8 cellular contexts compared by ENCODE assay signal in genomic region chr13:27270594-27271520, GRCh38. TPM values are rescaled to one million over a fixed set of nuclear protein-coding genes. Genes with fewer than 3 reads are reported as not detected.
A peak's percentile ranks its signal among the peaks of the same experiment; 100 is the strongest.
DNase-seq lines count a peak whose midpoint lies in the region; ATAC-seq, FAIRE-seq and TF ChIP-seq lines count a peak whose summit lies in the region.

RASL11A (plus strand) TSS chr13:27270830; CDS start chr13:27270945, 115 bp downstream.

- no peaks in the 10 kb centered on the region for H4K20me1 ChIP-seq in endothelial cell of umbilical vein (replicated peaks; ENCODE audit: control insufficient read depth, extremely low read depth, insufficient read depth, low read length)

- TSS peak; percentile 42 for BruUV-seq in endothelial cell of umbilical vein (replicated peaks; lab: Mats Ljungman, UMichigan)

- DNase-seq in NOMO-1 (lab: John Stamatoyannopoulos, UW; ENCODE audit: unreplicated experiment in 2 of 2): peak; percentile 76 to 80
- DNase-seq in activated T-cell treated with anti-CD3 and anti-CD28 coated beads for 24 hours (ENCODE audit: low read depth): peak; percentile 61
- peak; percentile 87 for DNase-seq in endothelial cell of umbilical vein (ENCODE audit: low read depth, low spot score)
- DNase-seq in middle frontal gyrus (ENCODE audit: extremely low spot score, low spot score): peak; percentile 80
- peak; percentile 59 to 60 for DNase-seq in stimulated activated CD8-positive, alpha-beta memory T cell treated with anti-CD3 and anti-CD28 coated beads, Interleukin-2, amount 100 ng/mL, for 48 hours (ENCODE audit: low read depth in 2 of 2)

- FAIRE-seq in endothelial cell of umbilical vein (lab: Jason Lieb, UNC): peak; percentile 79

- H2AFZ ChIP-seq in endothelial cell of umbilical vein (ENCODE audit: low read depth, low read length): peak within 1 kb of the TSS; percentile 95

- ATAC-seq in HG03354 (IDR thresholded peaks at IDR 0.05; ENCODE audit: poor library complexity, severe bottlenecking, unreplicated experiment): peak; percentile 88

- H3K27ac ChIP-seq in C4-2B (peak within 1 kb of the TSS; percentile 66), endothelial cell of umbilical vein (ENCODE audit: insufficient read depth, low read depth, low read length) (peak within 1 kb of the TSS; percentile 12)

- POLR2A ChIA-PET in endothelial cell of umbilical vein (lab: Charles Lee): interaction anchor here (0.8 to 1.0 kb wide), 3 partner anchors 9 to 20 kb away, joined by 3 read pairs; no protein-coding TSS in a partner anchor

- H3K4me1 ChIP-seq in endothelial cell of umbilical vein (ENCODE audit: control insufficient read depth, extremely low read depth, insufficient read depth, low read length): peaks cover 16% of the 10 kb centered on the region

- peak within 1 kb of the TSS; percentile 91 for H3K4me2 ChIP-seq in endothelial cell of umbilical vein (ENCODE audit: insufficient read depth, low read length)

- intact Hi-C loops in endothelial cell of umbilical vein (cut with micrococcal nuclease): loop anchor here (1.0 to 5.0 kb wide), 4 partner anchors 20 to 180 kb away; partner anchors contain the start of genes MTIF3 and RPL21

- TF ChIP-seq POLR2A in GM19099 (IDR thresholded peaks at IDR 0.05; ENCODE audit: extremely low read depth, insufficient read length, low read depth) (peak; percentile 53), endothelial cell of umbilical vein (IDR thresholded peaks at IDR 0.05; ENCODE audit: low read depth, low read length) (peak; percentile 75)

- CTCF ChIA-PET in endothelial cell of umbilical vein (lab: Charles Lee): interaction anchor here (0.6 to 2.4 kb wide), 20 partner anchors 10 to 686 kb away, joined by 3 to 17 read pairs (median 5); partner anchors contain the start of gene RPL21

- peak within 1 kb of the TSS; percentile 36 to 71 (median 67) for H3K4me3 ChIP-seq in endothelial cell of umbilical vein (replicated peaks in 1 of 3; ENCODE audit: insufficient read depth in 1 of 3, low read depth in 1 of 3, low read length in 3 of 3)

- peaks cover 17 to 18% of the 10 kb centered on the region in 2 experiments for H3K27me3 ChIP-seq in endothelial cell of umbilical vein (ENCODE audit: control insufficient read depth in 2 of 2, insufficient read depth in 2 of 2, low read length in 2 of 2)

- no peaks in the 10 kb centered on the region for H3K9me3 ChIP-seq in endothelial cell of umbilical vein (replicated peaks; ENCODE audit: control insufficient read depth, insufficient read depth, low read length)

- peak within 1 kb of the TSS; percentile 31 for H3K9ac ChIP-seq in endothelial cell of umbilical vein (replicated peaks; ENCODE audit: extremely low read depth, insufficient read depth, low read length)

- H3K9me1 ChIP-seq in endothelial cell of umbilical vein (replicated peaks; ENCODE audit: control insufficient read depth, extremely low read depth, insufficient read depth, low read length): no peaks in the 10 kb centered on the region

- no peaks in the 10 kb centered on the region for H3K79me2 ChIP-seq in endothelial cell of umbilical vein (ENCODE audit: control insufficient read depth, insufficient read depth, low read length)

- TF ChIP-seq CTCF in C4-2B (conservative IDR thresholded peaks at IDR 0.05): peak; percentile 100
- peak; percentile 84 to 91 for TF ChIP-seq CTCF in endothelial cell of umbilical vein (IDR thresholded peaks at IDR 0.05; ENCODE audit: extremely low read depth in 1 of 2, insufficient read depth in 1 of 2, low read depth in 1 of 2, low read length in 2 of 2)

- H3K36me3 ChIP-seq in endothelial cell of umbilical vein (ENCODE audit: control insufficient read depth in 2 of 2, extremely low read depth in 1 of 2, insufficient read depth in 2 of 2, low read length in 2 of 2): no peaks in the 10 kb centered on the region

- dilution Hi-C loops in endothelial cell of umbilical vein (cut with MboI; ENCODE audit: extremely low pct_ligation_motif_present, low sequenced_read_pairs): no loop called here

TF ChIP-seq in endothelial cell of umbilical vein, 7 proteins besides CTCF, POLR2A, EP300 and RAD21:
- peak; percentile 56 for TF ChIP-seq POLR2AphosphoS5 (IDR thresholded peaks at IDR 0.05; ENCODE audit: insufficient read depth, low read depth, low read length)
- TF ChIP-seq FOS (IDR thresholded peaks at IDR 0.05; ENCODE audit: borderline replicate concordance, insufficient read depth, low read length): no peak
- TF ChIP-seq EZH2 (IDR thresholded peaks at IDR 0.05; ENCODE audit: borderline replicate concordance, low read depth, low read length, severe bottlenecking): no peak
- TF ChIP-seq GATA2 (IDR thresholded peaks at IDR 0.05; ENCODE audit: insufficient read depth, insufficient read length, low read depth, low read length): no peak

RNA-seq across cellular contexts. Expression of gene RASL11A, which starts in this region (rescaled TPM):
- total RNA-seq in endothelial cell of umbilical vein: 1.3 and 2.1 TPM in 2 replicates
- polyA plus RNA-seq in endothelial cell of umbilical vein: 1.2 and 1.5 TPM in 2 replicates
- 0.94 and 1.2 TPM in 2 replicates for polyA plus RNA-seq in endothelial cell of umbilical vein (2011; cell fraction: cytosol; rRNA removed)
- 1.2 and 1.4 TPM in 2 replicates for polyA plus RNA-seq in endothelial cell of umbilical vein (2011; cell fraction: nucleus; rRNA removed)
- 1.4 and 2.4 TPM in 2 replicates for polyA plus RNA-seq in endothelial cell of umbilical vein (2012)
- 1.6 and 2.8 TPM in 2 replicates for polyA minus RNA-seq in endothelial cell of umbilical vein
- polyA minus RNA-seq in endothelial cell of umbilical vein (2011; cell fraction: cytosol; rRNA and poly(A)+ RNA removed): 3.1 TPM
- polyA minus RNA-seq in endothelial cell of umbilical vein (2011; cell fraction: nucleus; rRNA and poly(A)+ RNA removed): 0.63 and 0.82 TPM in 2 replicates

Comparison
In these comparisons a context has a peak if more than half of its experiments do, and no peak if none do; other contexts are left out.
1. Peak in every context shown above with its lines: DNase-seq, ATAC-seq, H3K4me3 ChIP-seq and H3K27ac ChIP-seq.